In the genomic region with DNA sequence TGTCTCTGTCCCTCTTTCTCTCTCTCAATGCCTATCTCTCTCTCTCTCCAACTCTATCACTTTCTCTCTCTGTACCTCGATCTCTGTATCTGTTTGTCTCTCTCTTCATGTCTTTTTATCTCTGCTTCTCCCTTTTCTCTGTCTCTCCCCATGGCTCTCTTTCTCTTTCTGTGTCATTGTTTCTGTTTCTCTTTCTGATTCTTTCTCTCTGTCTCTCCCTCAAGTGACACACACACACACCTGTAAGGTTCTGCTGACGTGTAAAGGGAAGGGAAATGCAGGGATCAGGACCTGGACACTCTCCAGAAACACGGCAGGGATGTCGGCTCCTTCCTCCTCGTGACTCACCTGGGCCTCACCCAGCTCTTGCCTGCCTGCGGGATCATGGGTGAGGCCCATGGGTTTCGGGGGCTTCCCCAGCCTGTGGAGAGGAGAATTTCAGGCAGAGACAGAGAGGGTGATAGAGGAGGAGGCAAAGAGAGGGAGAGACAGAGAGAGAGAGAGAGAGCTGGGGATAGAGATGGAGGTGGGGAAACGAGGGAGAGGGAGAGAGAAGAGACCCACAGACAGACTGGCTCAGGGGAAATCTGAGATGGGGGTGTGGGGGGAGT, we compare ENCODE assay signal across 9 cellular contexts. TPM values are rescaled to one million over a fixed set of nuclear protein-coding genes. Genes with fewer than 3 reads are reported as not detected.
A peak's percentile ranks its signal among the peaks of the same experiment; 100 is the strongest.
DNase-seq lines count a peak whose midpoint lies in the region; ATAC-seq and TF ChIP-seq lines count a peak whose summit lies in the region.
"Had no signal": no experiment of that assay in that cellular context is flagged by ENCODE, and none has a peak within 500 bp of the region (broad histone marks: within the 10 kb centered on the region; RNA-seq: fewer than 3 reads in every experiment).

No MANE protein-coding gene starts in this region.

- WGBS in mesendoderm (ENCODE audit: extremely low coverage, insufficient coverage, low lambda C conversion rate), result no CpG with 5 or more reads among the region's 8 CpGs

- H3K9ac ChIP-seq in mesendoderm (ENCODE audit: low read length), result no peak overlapping the region

- no peak overlapping the region for H2BK15ac ChIP-seq in mesendoderm (replicated peaks; ENCODE audit: low read depth)

- no peaks in the 10 kb centered on the region for H3K27me3 Mint-ChIP-seq in T-helper 17 cell

- H3K27ac ChIP-seq in mesendoderm (ENCODE audit: low read depth, low read length), result no peak overlapping the region

- DNase-seq in AG08395 (ENCODE audit: low spot score) (peak; percentile 11), T-helper 17 cell (no peak), kidney epithelial cell (ENCODE audit: low read depth) (peak; percentile 77), activated gamma-delta T cell treated with Interleukin-2 at 50 U/mL for 16 hours (no peak), Kasumi-1 (lab: John Stamatoyannopoulos, UW) (no peak), mesendoderm (no peak)

- no peak overlapping the region for H2AK5ac ChIP-seq in mesendoderm (ENCODE audit: low read length)

- no peak overlapping the region for H2BK120ac ChIP-seq in mesendoderm (ENCODE audit: low read depth, low read length)

- H3K4me1 Mint-ChIP-seq in T-helper 17 cell, result peaks cover 19% of the 10 kb centered on the region

- TF ChIP-seq CTCF in kidney epithelial cell (IDR thresholded peaks at IDR 0.05; ENCODE audit: insufficient read depth, low read length, poor library complexity, severe bottlenecking), result no peak

- no peak overlapping the region for H3K4me3 Mint-ChIP-seq in T-helper 17 cell

- H3K79me1 ChIP-seq in mesendoderm (ENCODE audit: low read length), result no peaks in the 10 kb centered on the region

- H3K36me3 Mint-ChIP-seq in T-helper 17 cell (ENCODE audit: low read depth), result peaks cover 3% of the 10 kb centered on the region

- no peak overlapping the region for H3K4ac ChIP-seq in mesendoderm (ENCODE audit: low read depth, low read length)

- H3K56ac ChIP-seq in mesendoderm (ENCODE audit: low read length), result no peak overlapping the region

- no peaks in the 10 kb centered on the region for H3K79me2 ChIP-seq in mesendoderm (ENCODE audit: control insufficient read depth, insufficient read depth, low read length)

- H3K23ac ChIP-seq in mesendoderm (ENCODE audit: low read length), result no peak overlapping the region

- peak; percentile 60 for ATAC-seq in GM21619 (IDR thresholded peaks at IDR 0.05; ENCODE audit: unreplicated experiment)
- no peak for ATAC-seq in T-helper 17 cell
- no peak for ATAC-seq in HG03139 (IDR thresholded peaks at IDR 0.05; ENCODE audit: unreplicated experiment)

- no peak overlapping the region for H4K5ac ChIP-seq in mesendoderm (ENCODE audit: low read length)

- H3K27me3 ChIP-seq in kidney epithelial cell (ENCODE audit: control insufficient read depth, insufficient read depth, low read length), result no peaks in the 10 kb centered on the region
- H3K27me3 ChIP-seq in mesendoderm (ENCODE audit: insufficient read depth, low read length, poor library complexity), result no peaks in the 10 kb centered on the region

- no peaks in the 10 kb centered on the region for H3K9me3 ChIP-seq in T-helper 17 cell (ENCODE audit: control insufficient read depth, low read length, poor library complexity, severe bottlenecking)

- H2BK5ac ChIP-seq in mesendoderm (ENCODE audit: low read length), result no peak overlapping the region

- H3K36me3 ChIP-seq in kidney epithelial cell (ENCODE audit: control insufficient read depth, insufficient read depth, low read length), result no peaks in the 10 kb centered on the region
- H3K36me3 ChIP-seq in mesendoderm (ENCODE audit: control insufficient read depth, insufficient read depth, low read length), result no peaks in the 10 kb centered on the region

- peaks cover 5% of the 10 kb centered on the region for H3K4me1 ChIP-seq in mesendoderm (ENCODE audit: control insufficient read depth, low read depth, low read length)

- H3K27ac Mint-ChIP-seq in T-helper 17 cell, result peak overlapping the region; percentile 68

- no peak overlapping the region for H3K18ac ChIP-seq in mesendoderm (ENCODE audit: low read length)

- H4K8ac ChIP-seq in mesendoderm (ENCODE audit: low read depth, low read length), result no peak overlapping the region

- H3K4me3 ChIP-seq in kidney epithelial cell (ENCODE audit: low read depth, low read length) (no peak overlapping the region), mesendoderm (ENCODE audit: low read length) (no peak overlapping the region)

- H3K4me2 ChIP-seq in mesendoderm (ENCODE audit: low read length), result no peak overlapping the region

RNA-seq across cellular contexts. Expression of a gene that starts 5.4 kb away (rescaled TPM):
- 10 to 100 TPM; 21.1 to 35.8 TPM for total RNA-seq in T-helper 17 cell
- 319 and 341 TPM in 2 replicates for total RNA-seq in kidney epithelial cell
- 11.2 TPM for polyA plus RNA-seq in mesendoderm (2013, experiment 1 of 2)
- 10.8 TPM for polyA plus RNA-seq in mesendoderm (2013, experiment 2 of 2)

RNA-seq across cellular contexts. Expression of a gene that starts 35.7 kb away (rescaled TPM):
- total RNA-seq in T-helper 17 cell (under 1 TPM; 0.40 to 0.91 TPM), kidney epithelial cell (21.9 and 25.9 TPM in 2 replicates)
- polyA plus RNA-seq in mesendoderm (2013, experiment 1 of 2), result 9.1 TPM
- 9.5 TPM for polyA plus RNA-seq in mesendoderm (2013, experiment 2 of 2)

RNA-seq across cellular contexts. Expression of a gene that starts 40.5 kb away (rescaled TPM):
- total RNA-seq in T-helper 17 cell (not detected), kidney epithelial cell (not detected in 2 replicates)
- polyA plus RNA-seq in mesendoderm (2013, experiment 1 of 2), result not detected
- polyA plus RNA-seq in mesendoderm (2013, experiment 2 of 2), result not detected
- total RNA-seq: glomerular endothelial cell had no signal

RNA-seq across cellular contexts. Expression of a gene that starts 55.9 kb away (rescaled TPM):
- total RNA-seq in T-helper 17 cell (10 to 100 TPM; 23.8 to 26.3 TPM), kidney epithelial cell (71.7 and 82.2 TPM in 2 replicates)
- 8.1 TPM for polyA plus RNA-seq in mesendoderm (2013, experiment 1 of 2)
- polyA plus RNA-seq in mesendoderm (2013, experiment 2 of 2), result 8.6 TPM

Comparison
In these comparisons a context has a peak if more than half of its experiments do, and no peak if none do; other contexts are left out.
1. DNase-seq: peak in AG08395 (single experiment) and kidney epithelial cell (single experiment); none in T-helper 17 cell (0 of 3), activated gamma-delta T cell treated with Interleukin-2 at 50 U/mL for 16 hours (single experiment), Kasumi-1 (0 of 2) and mesendoderm (single experiment).
2. RNA of a gene that starts 35.7 kb away (total RNA-seq): 21.9 to 25.9 TPM in kidney epithelial cell; 0.40 to 0.91 TPM in T-helper 17 cell; every median in the first group is over 10 times any median in the second.